18 cellular contexts compared by ENCODE assay signal in the genomic region with DNA sequence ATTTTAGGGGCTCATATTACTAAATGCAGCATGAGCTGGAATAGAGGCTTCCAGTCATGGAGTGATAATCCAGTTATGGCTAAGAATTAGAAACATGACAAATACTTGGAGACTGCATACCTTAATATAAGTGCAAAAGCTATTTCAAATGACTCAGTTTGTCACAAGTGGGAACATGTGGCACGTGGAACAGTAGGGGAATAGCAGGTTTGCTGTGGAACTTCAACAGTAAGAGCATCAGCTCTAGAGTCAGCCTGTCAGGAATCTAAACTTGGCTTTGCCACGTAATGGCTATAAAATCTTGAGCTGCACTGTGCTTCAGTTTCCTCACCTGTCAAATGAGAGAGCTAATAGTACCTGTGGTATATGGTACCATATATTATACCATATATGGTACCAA.
DNase-seq lines count a peak whose midpoint lies in the region; ATAC-seq, FAIRE-seq and TF ChIP-seq lines count a peak whose summit lies in the region.
"Had no signal": no experiment of that assay in that cellular context is flagged by ENCODE, and none has a peak within 500 bp of the region (broad histone marks: within the 10 kb centered on the region; RNA-seq: fewer than 3 reads in every experiment).

No MANE protein-coding gene starts in this region.

- no peaks in the 10 kb centered on the region for H3K27me3 Mint-ChIP-seq in endothelial cell (ENCODE audit: unreplicated experiment)

- BruUV-seq in mammary epithelial cell (replicated peaks; lab: Mats Ljungman, UMichigan), result no TSS peak

- H3K4me1 ChIP-seq in mammary epithelial cell (ENCODE audit: insufficient read depth, low read length) (no peaks in the 10 kb centered on the region), breast epithelium (no peaks in the 10 kb centered on the region), foreskin keratinocyte (no peaks in the 10 kb centered on the region)
- H3K4me1 ChIP-seq: HAP-1 had no signal

- H3K9me3 ChIP-seq in mammary epithelial cell (replicated peaks; ENCODE audit: insufficient read depth, low read length) (no peaks in the 10 kb centered on the region), breast epithelium (no peaks in the 10 kb centered on the region)
- H3K9me3 ChIP-seq: HAP-1 had no signal

- H3K27me3 ChIP-seq in mammary epithelial cell (ENCODE audit: insufficient read depth, low read length), result no peaks in the 10 kb centered on the region
- H3K27me3 ChIP-seq in breast epithelium, result no peaks in the 10 kb centered on the region
- no peaks in the 10 kb centered on the region for H3K27me3 ChIP-seq in foreskin keratinocyte

- DNase-seq in mammary epithelial cell, result peak; percentile 3
- no peak for DNase-seq in breast epithelium (ENCODE audit: low spot score in 2 of 2)
- peak; percentile 0 for DNase-seq in RKO (ENCODE audit: low spot score)
- DNase-seq in foreskin keratinocyte, result peak; percentile 47 to 79
- no peak for DNase-seq in GM20000 (ENCODE audit: low spot score)
- no peak for DNase-seq in frontal cortex (ENCODE audit: low spot score in 2 of 2)
- DNase-seq in endothelial cell (ENCODE audit: low spot score), result no peak
- DNase-seq: CD8-positive, alpha-beta T cell; COR-L47; DND-41 had no signal

- no peak overlapping the region for H2AFZ ChIP-seq in mammary epithelial cell (ENCODE audit: low read depth, low read length)

- FAIRE-seq in frontal cortex (lab: Jason Lieb, UNC), result no peak
- FAIRE-seq: GM12878, GM18507, H1, K562 had no signal

- intact Hi-C loops in mammary epithelial cell (cut with micrococcal nuclease), result no loop called here
- intact Hi-C loops in breast epithelium (cut with DNase I; ENCODE audit: low total_unique reads), result no loop called here

- dilution Hi-C loops in mammary epithelial cell (cut with HindIII; ENCODE audit: low sequenced_read_pairs), result no loop called here

- H3K27ac Mint-ChIP-seq in endothelial cell (ENCODE audit: unreplicated experiment), result no peak overlapping the region
- H3K27ac Mint-ChIP-seq: CD14-positive monocyte; CD8-positive, alpha-beta T cell had no signal

- H3K4me3 Mint-ChIP-seq in endothelial cell (ENCODE audit: unreplicated experiment), result no peak overlapping the region
- H3K4me3 Mint-ChIP-seq: CD14-positive monocyte; CD8-positive, alpha-beta T cell had no signal

- no peaks in the 10 kb centered on the region for H4K20me1 ChIP-seq in mammary epithelial cell (ENCODE audit: insufficient read depth, low read length)

- CTCF ChIA-PET in mammary epithelial cell (lab: Charles Lee; ENCODE audit: low non-redundant PET), result interaction anchor here (0.6 kb wide), 1 partner anchor 16 kb away, joined by 3 read pairs; no protein-coding TSS in a partner anchor

- peak; percentile 31 for ATAC-seq in foreskin keratinocyte
- ATAC-seq: CD8-positive, alpha-beta T cell; GM12878; K562 had no signal

- H3K36me3 ChIP-seq in mammary epithelial cell (ENCODE audit: insufficient read depth, low read length) (no peaks in the 10 kb centered on the region), breast epithelium (no peaks in the 10 kb centered on the region)
- H3K36me3 ChIP-seq: HAP-1 had no signal

- H3K9me3 Mint-ChIP-seq in endothelial cell (ENCODE audit: unreplicated experiment), result no peaks in the 10 kb centered on the region
- H3K9me3 Mint-ChIP-seq: CD8-positive, alpha-beta T cell had no signal

- no peak overlapping the region for H3K9ac ChIP-seq in mammary epithelial cell (ENCODE audit: insufficient read depth, low read length)

- no peak overlapping the region for H3K4me2 ChIP-seq in mammary epithelial cell (ENCODE audit: insufficient read depth, low read depth, low read length)

- WGBS in mammary epithelial cell (ENCODE audit: low coverage, missing lambda C conversion rate), result 88% methylated on average over 2 of the region's 2 CpGs

- TF ChIP-seq CTCF in mammary epithelial cell (conservative IDR thresholded peaks at IDR 0.05 in 1 of 2, IDR thresholded peaks at IDR 0.05 in 1 of 2; ENCODE audit: extremely low read depth in 1 of 2, insufficient read depth in 1 of 2, low read depth in 1 of 2, low read length in 2 of 2) (no peak), breast epithelium (IDR thresholded peaks at IDR 0.05) (no peak), foreskin keratinocyte (conservative IDR thresholded peaks at IDR 0.05) (no peak), GM20000 (IDR thresholded peaks at IDR 0.05; ENCODE audit: extremely low read depth, missing control alignments) (no peak), endothelial cell (IDR thresholded peaks at IDR 0.05; ENCODE audit: unreplicated experiment) (no peak)

- H3K27ac ChIP-seq in mammary epithelial cell (ENCODE audit: insufficient read depth, low read depth, low read length) (no peak overlapping the region), breast epithelium (no peak overlapping the region), foreskin keratinocyte (no peak overlapping the region)
- H3K27ac ChIP-seq: 22Rv1, HL-60 had no signal

- H3K4me3 ChIP-seq in mammary epithelial cell (replicated peaks in 1 of 3; ENCODE audit: insufficient read depth in 1 of 3, low read depth in 2 of 3, low read length in 3 of 3) (no peak overlapping the region), breast epithelium (no peak overlapping the region)
- H3K4me3 ChIP-seq: GM12878, HAP-1, K562 had no signal

- no peaks in the 10 kb centered on the region for H3K36me3 Mint-ChIP-seq in endothelial cell (ENCODE audit: low read depth, unreplicated experiment)
- H3K36me3 Mint-ChIP-seq: CD14-positive monocyte; CD8-positive, alpha-beta T cell had no signal

- no peaks in the 10 kb centered on the region for H3K79me2 ChIP-seq in mammary epithelial cell (ENCODE audit: insufficient read depth, low read length)

- TF ChIP-seq POLR2A in breast epithelium (IDR thresholded peaks at IDR 0.05), result no peak

- in situ Hi-C loops in mammary epithelial cell (cut with MboI; ENCODE audit: low sequenced_read_pairs in 2 of 2), result no loop called here

- H3K4me1 Mint-ChIP-seq in endothelial cell (ENCODE audit: unreplicated experiment), result no peaks in the 10 kb centered on the region
- H3K4me1 Mint-ChIP-seq: CD14-positive monocyte had no signal

Comparison
In these comparisons a context has a peak if more than half of its experiments do, and no peak if none do; other contexts are left out.
1. DNase-seq: peak in mammary epithelial cell (single experiment), RKO (single experiment) and foreskin keratinocyte (2 of 2); none in breast epithelium (0 of 2), GM20000 (single experiment), frontal cortex (0 of 2) and endothelial cell (single experiment).